In genomic region chr10:63866075-63866746, GRCh38 we compare ENCODE assay signal across 8 cellular contexts.
A peak's percentile ranks its signal among the peaks of the same experiment; 100 is the strongest.
DNase-seq lines count a peak whose midpoint lies in the region; ATAC-seq and TF ChIP-seq lines count a peak whose summit lies in the region.

No MANE protein-coding gene starts in this region.

- H3K9me3 ChIP-seq in heart left ventricle (no peaks in the 10 kb centered on the region), prostate gland (no peaks in the 10 kb centered on the region)

- ATAC-seq in GM21515 (IDR thresholded peaks at IDR 0.05; ENCODE audit: unreplicated experiment), result peak; percentile 88
- ATAC-seq in heart left ventricle, result peak in 3 of 4 donors; percentile 60 to 76 (median 62)

- peak; percentile 70 to 87 (median 81) for TF ChIP-seq CTCF in heart left ventricle (IDR thresholded peaks at IDR 0.05)
- TF ChIP-seq CTCF in prostate gland (IDR thresholded peaks at IDR 0.05), result peak; percentile 27 to 59 (median 54)

- TF ChIP-seq POLR2A in heart left ventricle (IDR thresholded peaks at IDR 0.05) (no peak), prostate gland (IDR thresholded peaks at IDR 0.05) (no peak)

- peaks cover 0 to 25% (median 3%) of the 10 kb centered on the region in 9 donors for H3K27me3 ChIP-seq in heart left ventricle
- no peaks in the 10 kb centered on the region for H3K27me3 ChIP-seq in prostate gland (replicated peaks; ENCODE audit: insufficient read depth)

- intact Hi-C loops in heart left ventricle (cut with DNase I) (no loop called here), prostate gland (cut with DNase I) (no loop called here)

- no peaks in the 10 kb centered on the region for H3K36me3 ChIP-seq in heart left ventricle
- H3K36me3 ChIP-seq in prostate gland, result no peaks in the 10 kb centered on the region

- H3K27ac ChIP-seq in heart left ventricle, result no peak overlapping the region
- no peak overlapping the region for H3K27ac ChIP-seq in prostate gland

- H3K4me1 ChIP-seq in heart left ventricle, result peaks cover 0 to 12% (median 4%) of the 10 kb centered on the region in 12 donors
- H3K4me1 ChIP-seq in prostate gland (replicated peaks), result no peaks in the 10 kb centered on the region

- WGBS in heart left ventricle, 4 donors, result 7 to 11% (median 8%) methylated on average over 16 of the region's 16 CpGs
- WGBS in prostate gland, result 6% methylated on average over 16 of the region's 16 CpGs

- peak; percentile 86 for DNase-seq in GM03348 (ENCODE audit: low spot score)
- peak; percentile 66 for DNase-seq in HPDE6-E6E7 (ENCODE audit: extremely low spot score)
- peak; percentile 27 for DNase-seq in RPMI8226
- peak; percentile 38 for DNase-seq in activated naive CD4-positive, alpha-beta T cell treated with anti-CD3 and anti-CD28 coated beads, Interleukin-2, amount 50 U/mL, for 16 hours
- peak in 4 of 5 donors; percentile 20 to 39 (median 31) for DNase-seq in heart left ventricle
- peak; percentile 23 for DNase-seq in prostate gland (ENCODE audit: low spot score)
- no peak for DNase-seq in occipital lobe (lab: John Stamatoyannopoulos, UW)

- H3K4me3 ChIP-seq in heart left ventricle (peak overlapping the region in 5 of 12 donors; percentile 2 to 18 (median 9)), prostate gland (no peak overlapping the region)
